1 cellular context compared by ENCODE assay signal in the genomic region with DNA sequence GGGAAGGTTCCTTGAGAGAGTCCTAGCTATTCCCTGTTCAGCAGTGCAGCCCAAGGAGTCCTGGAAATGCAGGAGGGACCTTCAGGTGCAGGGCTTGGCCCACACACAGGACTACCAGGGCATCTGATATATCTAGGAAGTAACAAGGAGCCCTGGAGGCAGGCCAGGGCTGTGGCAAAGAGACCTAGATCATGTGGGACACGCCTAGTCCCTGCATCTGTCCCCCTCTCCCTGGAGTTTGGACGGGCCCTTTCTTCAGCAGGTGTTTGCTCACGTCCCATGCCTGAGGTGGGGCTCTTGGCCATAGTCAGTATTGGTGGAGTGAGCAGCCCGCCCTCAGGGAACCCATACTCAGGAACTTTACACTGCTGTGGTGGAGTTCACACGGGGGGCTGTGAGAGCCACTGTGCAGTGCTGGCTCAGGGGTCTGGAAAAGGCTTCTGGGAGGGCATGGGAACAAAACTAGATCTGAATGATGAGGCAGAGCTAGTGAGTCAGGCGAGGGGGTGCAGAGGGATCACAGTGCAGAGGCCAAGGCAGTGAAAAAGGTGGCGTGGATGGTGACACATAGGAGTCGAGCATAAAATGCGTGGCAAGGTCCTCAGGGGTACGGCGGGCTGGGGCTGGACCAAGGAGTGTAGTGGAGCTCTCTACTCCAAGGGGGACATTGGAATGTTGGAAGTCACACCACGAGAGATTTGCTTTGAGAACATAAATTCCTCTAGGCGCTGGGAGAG.
TF ChIP-seq lines count a peak whose summit lies in the region.

No MANE protein-coding gene starts in this region.

TF ChIP-seq in GM23338, 12 proteins besides CTCF, POLR2A, EP300 and RAD21:
- TF ChIP-seq ZNF114 (CRISPR knock-in tag; IDR thresholded peaks at IDR 0.05) (no peak), ZNF331 (CRISPR knock-in tag; IDR thresholded peaks at IDR 0.05; ENCODE audit: low read depth) (no peak), EZH2phosphoT487 (IDR thresholded peaks at IDR 0.05; ENCODE audit: unreplicated experiment) (no peak), CREB1 (CRISPR knock-in tag; IDR thresholded peaks at IDR 0.05; ENCODE audit: low read depth) (no peak), STAT1 (IDR thresholded peaks at IDR 0.05; ENCODE audit: unreplicated experiment) (no peak), JUNB (IDR thresholded peaks at IDR 0.05; ENCODE audit: unreplicated experiment) (no peak), NANOG (IDR thresholded peaks at IDR 0.05; ENCODE audit: borderline replicate concordance) (no peak), REST (IDR thresholded peaks at IDR 0.05; ENCODE audit: unreplicated experiment) (no peak), ETS1 (IDR thresholded peaks at IDR 0.05) (no peak), POLR2AphosphoS5 (IDR thresholded peaks at IDR 0.05; ENCODE audit: low read depth) (no peak), EZH2 (IDR thresholded peaks at IDR 0.05; ENCODE audit: low read depth, unreplicated experiment) (no peak)
- TF ChIP-seq, protein P1, sequence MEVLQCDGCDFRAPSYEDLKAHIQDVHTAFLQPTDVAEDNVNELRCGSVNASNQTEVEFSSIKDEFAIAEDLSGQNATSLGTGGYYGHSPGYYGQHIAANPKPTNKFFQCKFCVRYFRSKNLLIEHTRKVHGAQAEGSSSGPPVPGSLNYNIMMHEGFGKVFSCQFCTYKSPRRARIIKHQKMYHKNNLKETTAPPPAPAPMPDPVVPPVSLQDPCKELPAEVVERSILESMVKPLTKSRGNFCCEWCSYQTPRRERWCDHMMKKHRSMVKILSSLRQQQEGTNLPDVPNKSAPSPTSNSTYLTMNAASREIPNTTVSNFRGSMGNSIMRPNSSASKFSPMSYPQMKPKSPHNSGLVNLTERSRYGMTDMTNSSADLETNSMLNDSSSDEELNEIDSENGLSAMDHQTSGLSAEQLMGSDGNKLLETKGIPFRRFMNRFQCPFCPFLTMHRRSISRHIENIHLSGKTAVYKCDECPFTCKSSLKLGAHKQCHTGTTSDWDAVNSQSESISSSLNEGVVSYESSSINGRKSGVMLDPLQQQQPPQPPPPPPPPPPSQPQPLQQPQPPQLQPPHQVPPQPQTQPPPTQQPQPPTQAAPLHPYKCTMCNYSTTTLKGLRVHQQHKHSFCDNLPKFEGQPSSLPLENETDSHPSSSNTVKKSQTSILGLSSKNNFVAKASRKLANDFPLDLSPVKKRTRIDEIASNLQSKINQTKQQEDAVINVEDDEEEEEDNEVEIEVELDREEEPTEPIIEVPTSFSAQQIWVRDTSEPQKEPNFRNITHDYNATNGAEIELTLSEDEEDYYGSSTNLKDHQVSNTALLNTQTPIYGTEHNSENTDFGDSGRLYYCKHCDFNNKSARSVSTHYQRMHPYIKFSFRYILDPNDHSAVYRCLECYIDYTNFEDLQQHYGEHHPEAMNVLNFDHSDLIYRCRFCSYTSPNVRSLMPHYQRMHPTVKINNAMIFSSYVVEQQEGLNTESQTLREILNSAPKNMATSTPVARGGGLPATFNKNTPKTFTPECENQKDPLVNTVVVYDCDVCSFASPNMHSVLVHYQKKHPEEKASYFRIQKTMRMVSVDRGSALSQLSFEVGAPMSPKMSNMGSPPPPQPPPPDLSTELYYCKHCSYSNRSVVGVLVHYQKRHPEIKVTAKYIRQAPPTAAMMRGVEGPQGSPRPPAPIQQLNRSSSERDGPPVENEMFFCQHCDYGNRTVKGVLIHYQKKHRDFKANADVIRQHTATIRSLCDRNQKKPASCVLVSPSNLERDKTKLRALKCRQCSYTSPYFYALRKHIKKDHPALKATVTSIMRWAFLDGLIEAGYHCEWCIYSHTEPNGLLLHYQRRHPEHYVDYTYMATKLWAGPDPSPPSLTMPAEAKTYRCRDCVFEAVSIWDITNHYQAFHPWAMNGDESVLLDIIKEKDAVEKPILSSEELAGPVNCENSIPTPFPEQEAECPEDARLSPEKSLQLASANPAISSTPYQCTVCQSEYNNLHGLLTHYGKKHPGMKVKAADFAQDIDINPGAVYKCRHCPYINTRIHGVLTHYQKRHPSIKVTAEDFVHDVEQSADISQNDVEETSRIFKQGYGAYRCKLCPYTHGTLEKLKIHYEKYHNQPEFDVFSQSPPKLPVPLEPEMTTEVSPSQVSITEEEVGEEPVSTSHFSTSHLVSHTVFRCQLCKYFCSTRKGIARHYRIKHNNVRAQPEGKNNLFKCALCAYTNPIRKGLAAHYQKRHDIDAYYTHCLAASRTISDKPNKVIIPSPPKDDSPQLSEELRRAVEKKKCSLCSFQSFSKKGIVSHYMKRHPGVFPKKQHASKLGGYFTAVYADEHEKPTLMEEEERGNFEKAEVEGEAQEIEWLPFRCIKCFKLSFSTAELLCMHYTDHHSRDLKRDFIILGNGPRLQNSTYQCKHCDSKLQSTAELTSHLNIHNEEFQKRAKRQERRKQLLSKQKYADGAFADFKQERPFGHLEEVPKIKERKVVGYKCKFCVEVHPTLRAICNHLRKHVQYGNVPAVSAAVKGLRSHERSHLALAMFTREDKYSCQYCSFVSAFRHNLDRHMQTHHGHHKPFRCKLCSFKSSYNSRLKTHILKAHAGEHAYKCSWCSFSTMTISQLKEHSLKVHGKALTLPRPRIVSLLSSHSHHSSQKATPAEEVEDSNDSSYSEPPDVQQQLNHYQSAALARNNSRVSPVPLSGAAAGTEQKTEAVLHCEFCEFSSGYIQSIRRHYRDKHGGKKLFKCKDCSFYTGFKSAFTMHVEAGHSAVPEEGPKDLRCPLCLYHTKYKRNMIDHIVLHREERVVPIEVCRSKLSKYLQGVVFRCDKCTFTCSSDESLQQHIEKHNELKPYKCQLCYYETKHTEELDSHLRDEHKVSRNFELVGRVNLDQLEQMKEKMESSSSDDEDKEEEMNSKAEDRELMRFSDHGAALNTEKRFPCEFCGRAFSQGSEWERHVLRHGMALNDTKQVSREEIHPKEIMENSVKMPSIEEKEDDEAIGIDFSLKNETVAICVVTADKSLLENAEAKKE (CRISPR knock-in tag; IDR thresholded peaks at IDR 0.05), result no peak
TF ChIP-seq in GM23338: peak in this region for 0.
